ENCODE assay signal across 8 cellular contexts in the genomic region with DNA sequence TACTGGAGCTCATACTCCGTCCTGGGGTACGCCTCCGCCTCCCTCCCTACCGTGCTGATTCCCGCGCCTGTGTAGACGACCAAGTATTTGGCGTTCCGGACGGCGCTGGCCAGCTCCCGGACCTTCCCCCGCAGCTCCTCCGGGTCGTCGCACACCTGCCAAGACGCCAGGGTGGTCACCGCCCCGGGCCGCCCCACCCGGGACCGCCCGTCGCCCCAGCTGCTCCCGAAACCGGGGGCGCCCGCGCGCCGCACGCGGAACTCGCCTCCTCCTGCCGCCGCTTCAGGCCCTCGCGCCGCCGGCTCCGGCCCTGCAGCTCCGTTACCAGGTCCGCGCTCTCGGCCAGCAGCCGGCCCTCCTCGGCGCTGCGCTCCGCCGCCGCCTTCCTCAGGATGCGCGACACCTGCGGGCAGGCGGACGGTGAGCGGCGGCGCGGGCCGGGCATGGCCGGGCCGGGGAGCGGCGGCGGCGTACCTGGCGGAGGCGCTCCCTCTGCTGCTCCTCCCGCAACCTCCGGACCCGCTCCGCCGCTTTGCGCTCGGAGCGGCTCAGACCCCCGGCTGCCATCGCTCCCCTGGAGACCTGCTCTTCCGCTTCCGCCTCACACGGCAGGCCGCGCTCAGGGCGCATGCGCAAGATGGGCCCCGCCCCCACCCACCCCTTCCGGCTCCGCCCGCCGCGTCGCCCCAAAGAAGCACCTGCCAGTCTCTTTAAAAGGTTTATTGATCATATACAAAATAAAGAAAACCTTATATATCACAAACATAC. TPM values are rescaled to one million over a fixed set of nuclear protein-coding genes. Genes with fewer than 3 reads are reported as not detected.
DNase-seq lines count a peak whose midpoint lies in the region; ATAC-seq, FAIRE-seq and TF ChIP-seq lines count a peak whose summit lies in the region.

SIRT7 (minus strand) TSS at position 612 of the 768 bp plus-strand sequence; CDS start at position 567, 45 bp downstream.

- H3K36me3 ChIP-seq in WERI-Rb-1 (peaks cover 73% of the 10 kb centered on the region), small intestine (ENCODE audit: control insufficient read depth in 2 of 2, insufficient read depth in 2 of 2, low read length in 2 of 2) (peaks cover 5 to 17% of the 10 kb centered on the region in 2 donors)

- 0 to 1% (median 1%) methylated on average over 69 to 94 of the region's 94 CpGs for WGBS in small intestine, 3 donors

- FAIRE-seq in small intestine (lab: Jason Lieb, UNC), result no peak

- ATAC-seq in HG03045 (IDR thresholded peaks at IDR 0.05; ENCODE audit: unreplicated experiment), result peak; percentile 56
- ATAC-seq in GM21528 (IDR thresholded peaks at IDR 0.05; ENCODE audit: low FRiP score, unreplicated experiment), result no peak

- in situ Hi-C loops in T47D (cut with HindIII; ENCODE audit: low pct_unique_long_range_greater_than_20kb, low sequenced_read_pairs), result no loop called here

- peak; percentile 81 for DNase-seq in NCI-H2171 treated with DMSO at 0.1 percent for 48 hours (lab: John Stamatoyannopoulos, UW)
- peak; percentile 85 for DNase-seq in WERI-Rb-1
- DNase-seq in T47D (ENCODE audit: low read depth in 1 of 2, low spot score in 1 of 2), result peak; percentile 86 to 100
- DNase-seq in iPS-NIHi11 (ENCODE audit: low spot score), result peak; percentile 98
- peak; percentile 85 for DNase-seq in small intestine

- no peak for TF ChIP-seq CTCF in WERI-Rb-1 (IDR thresholded peaks at IDR 0.05; ENCODE audit: low read depth, low read length)

- H3K27me3 ChIP-seq in WERI-Rb-1 (ENCODE audit: insufficient read depth, low read depth, severe bottlenecking) (no peaks in the 10 kb centered on the region), small intestine (ENCODE audit: control insufficient read depth in 2 of 2, insufficient read depth in 2 of 2, low read length in 2 of 2) (no peaks in the 10 kb centered on the region)

- peak; percentile 94 for TF ChIP-seq POLR2A in GM15510 (IDR thresholded peaks at IDR 0.05; ENCODE audit: borderline replicate concordance, extremely low read depth, insufficient read length)

- H3K9me3 ChIP-seq in WERI-Rb-1 (ENCODE audit: severe bottlenecking), result no peaks in the 10 kb centered on the region
- H3K9me3 ChIP-seq in small intestine (ENCODE audit: control insufficient read depth, low read depth), result no peaks in the 10 kb centered on the region

- H3K4me3 ChIP-seq in WERI-Rb-1 (ENCODE audit: low read depth, low read length) (peak within 1 kb of the TSS; percentile 55), small intestine (ENCODE audit: low read depth in 1 of 2, low read length in 2 of 2) (peak within 1 kb of the TSS; percentile 76 to 91)

- H3K4me1 ChIP-seq in small intestine (ENCODE audit: control insufficient read depth in 2 of 2, insufficient read depth in 1 of 2, low read depth in 1 of 2, low read length in 1 of 2), result peaks cover 8 to 9% of the 10 kb centered on the region in 2 donors

- H3K27ac ChIP-seq in WERI-Rb-1 (peak within 1 kb of the TSS; percentile 15; the same call in 1 of the 2 replicates), small intestine (ENCODE audit: low read depth in 1 of 2, low read length in 1 of 2) (peak within 1 kb of the TSS; percentile 86 to 94)

RNA-seq across cellular contexts. Expression of gene SIRT7, which starts in this region (rescaled TPM):
- polyA plus RNA-seq in small intestine, result 100 to 1,000 TPM in 1 of 3 donors, 10 to 100 TPM in 2; 33.8 to 129 (median 87.0) TPM
